ENCODE assay signal across 8 cellular contexts in the genomic region with DNA sequence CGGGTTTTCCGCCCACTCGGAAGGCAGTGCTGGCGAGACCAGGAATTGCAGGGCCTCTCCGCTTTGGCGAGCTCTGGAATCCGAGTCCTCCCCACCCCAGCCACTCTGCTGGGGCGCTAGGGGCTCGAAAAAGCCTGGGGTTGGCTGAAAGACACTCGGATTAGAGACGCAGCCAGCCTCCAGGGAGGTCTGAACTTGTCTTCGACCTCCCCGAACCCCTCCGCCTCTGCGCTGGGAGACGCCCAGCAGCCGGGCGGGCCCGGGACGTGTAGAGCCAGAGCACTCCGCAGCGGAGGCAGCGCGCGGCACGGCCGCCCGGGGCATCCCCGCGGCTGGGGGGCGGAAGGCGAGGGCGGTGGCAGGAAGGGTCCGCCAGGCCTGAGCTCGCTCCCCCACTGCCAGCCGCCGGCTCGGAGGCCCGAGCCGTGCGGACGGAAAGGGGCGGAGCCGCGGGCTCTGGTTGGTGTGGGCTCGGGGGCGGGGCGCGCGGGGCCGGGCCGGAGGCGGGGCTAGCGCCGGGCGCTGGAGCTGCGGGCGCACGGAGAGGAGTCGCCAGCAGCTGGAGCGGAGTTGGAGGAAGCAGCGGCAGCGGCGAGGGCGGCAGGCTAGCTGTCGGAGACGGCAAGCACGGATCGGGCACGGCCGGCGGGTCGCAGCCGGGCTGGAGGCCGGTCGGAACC. TPM values are rescaled to one million over a fixed set of nuclear protein-coding genes. Genes with fewer than 3 reads are reported as not detected.
DNase-seq lines count a peak whose midpoint lies in the region; ATAC-seq and TF ChIP-seq lines count a peak whose summit lies in the region.

A gene (plus strand): TSS at position 549 of the 680 bp plus-strand sequence. CDS start 10,920 bp downstream, outside the sequence.

- peak within 1 kb of the TSS; percentile 87 for H3K4me2 ChIP-seq in hepatocyte

- H3K9me2 ChIP-seq in hepatocyte (replicated peaks; ENCODE audit: insufficient read depth) = no peaks in the 10 kb centered on the region

- ATAC-seq in GM18519 (IDR thresholded peaks at IDR 0.05; ENCODE audit: low FRiP score, unreplicated experiment) = peak; percentile 81
- peak; percentile 83 for ATAC-seq in HG03045 (IDR thresholded peaks at IDR 0.05; ENCODE audit: unreplicated experiment)

- H3K4me3 ChIP-seq in astrocyte of the cerebellum (ENCODE audit: low read depth, low read length) (peak within 1 kb of the TSS; percentile 95), hepatocyte (peak within 1 kb of the TSS; percentile 97)

- TF ChIP-seq CTCF in 22Rv1 (IDR thresholded peaks at IDR 0.05) (peak; percentile 25), astrocyte of the cerebellum (IDR thresholded peaks at IDR 0.05; ENCODE audit: low read depth, low read length, missing control alignments) (peak; percentile 43), hepatocyte (IDR thresholded peaks at IDR 0.05; ENCODE audit: poor library complexity) (peak; percentile 37)

- H3K27me3 ChIP-seq in hepatocyte = no peaks in the 10 kb centered on the region

- H2AFZ ChIP-seq in hepatocyte = peak within 1 kb of the TSS; percentile 54

- no peaks in the 10 kb centered on the region for H3K9me3 ChIP-seq in hepatocyte (ENCODE audit: low read depth)

- in situ Hi-C loops in astrocyte of the cerebellum (cut with HindIII; ENCODE audit: low sequenced_read_pairs) = no loop called here

- H3K27ac ChIP-seq in 22Rv1 (peak within 1 kb of the TSS; percentile 92), hepatocyte (peak within 1 kb of the TSS; percentile 98)

- H3K4me1 ChIP-seq in hepatocyte (ENCODE audit: insufficient read depth) = peaks cover 21% of the 10 kb centered on the region

- peaks cover 47% of the 10 kb centered on the region for H3K79me2 ChIP-seq in hepatocyte

- DNase-seq in NCI-H2081 (lab: John Stamatoyannopoulos, UW) = peak; percentile 88 to 91
- peak; percentile 89 for DNase-seq in T-helper 9 cell
- peak; percentile 78 for DNase-seq in astrocyte of the cerebellum (ENCODE audit: low read depth)
- DNase-seq in hepatocyte (ENCODE audit: low spot score) = peak; percentile 98
- peak; percentile 96 for DNase-seq in retina

- H3K36me3 ChIP-seq in hepatocyte (replicated peaks; ENCODE audit: insufficient read depth, low read depth) = no peaks in the 10 kb centered on the region

- WGBS in hepatocyte (ENCODE audit: low lambda C conversion rate, missing lambda C conversion rate) = 3% methylated on average over 34 of the region's 76 CpGs

- peaks cover 38% of the 10 kb centered on the region for H4K20me1 ChIP-seq in hepatocyte (ENCODE audit: insufficient read depth, poor library complexity, severe bottlenecking)

RNA-seq across cellular contexts. Expression of the gene that starts here (rescaled TPM):
- total RNA-seq in hepatocyte = 86.3 and 109 TPM in 2 replicates
- polyA plus RNA-seq in hepatocyte = 36.4 and 38.9 TPM in 2 replicates

Comparison
In these comparisons a context has a peak if more than half of its experiments do, and no peak if none do; other contexts are left out.
1. Peak in every context shown above with its lines: DNase-seq, ATAC-seq, H3K4me3 ChIP-seq and H3K27ac ChIP-seq.